In genomic region chr3:37599186-37599585, GRCh38 we compare ENCODE assay signal across 18 cellular contexts.
A peak's percentile ranks its signal among the peaks of the same experiment; 100 is the strongest.
DNase-seq lines count a peak whose midpoint lies in the region; ATAC-seq, FAIRE-seq and TF ChIP-seq lines count a peak whose summit lies in the region.
"Had no signal": no experiment of that assay in that cellular context is flagged by ENCODE, and none has a peak within 500 bp of the region (broad histone marks: within the 10 kb centered on the region; RNA-seq: fewer than 3 reads in every experiment).

No MANE protein-coding gene starts in this region.

- TF ChIP-seq CTCF in bronchial epithelial cell (IDR thresholded peaks at IDR 0.05; ENCODE audit: insufficient read depth, low read length, severe bottlenecking) (no peak), heart right ventricle (IDR thresholded peaks at IDR 0.05) (no peak)

- intact Hi-C loops in heart right ventricle (cut with DNase I), result no loop called here
- intact Hi-C loops in sciatic nerve (cut with DNase I), result no loop called here

- H3K4me1 ChIP-seq in heart right ventricle, result peaks cover 0 to 60% (median 23%) of the 10 kb centered on the region in 9 donors
- H3K4me1 ChIP-seq: BE2C had no signal

- H3K9me3 ChIP-seq in MG63, result no peaks in the 10 kb centered on the region
- H3K9me3 ChIP-seq in heart right ventricle, result no peaks in the 10 kb centered on the region
- H3K9me3 ChIP-seq: BE2C had no signal

- H3K27me3 ChIP-seq in MG63 (no peaks in the 10 kb centered on the region), bronchial epithelial cell (ENCODE audit: control insufficient read depth, insufficient read depth, low read length) (peaks cover 2% of the 10 kb centered on the region), heart right ventricle (no peaks in the 10 kb centered on the region)
- H3K27me3 ChIP-seq: BE2C had no signal

- DNase-seq in MG63, result peak; percentile 22
- DNase-seq in bronchial epithelial cell (ENCODE audit: low read depth), result peak; percentile 16
- DNase-seq in heart right ventricle, result peak; percentile 48 to 57
- DNase-seq in sciatic nerve (ENCODE audit: low spot score), result no peak
- no peak for DNase-seq in NCI-H1930 (lab: John Stamatoyannopoulos, UW)
- DNase-seq in NAMALWA (ENCODE audit: low spot score), result no peak
- no peak for DNase-seq in COLO829 (ENCODE audit: low spot score)
- DNase-seq: BE2C, EL, MM.1S, NCI-H1092, NCI-H1436 treated with DMSO at 0.1 percent for 48 hours, NCI-H2029 treated with DMSO at 0.1 percent for 48 hours, NCI-H2171 treated with DMSO at 0.1 percent for 48 hours, NCI-H526 had no signal

- no peak for FAIRE-seq in bronchial epithelial cell (lab: Jason Lieb, UNC)
- FAIRE-seq: H54, RCC 7860 had no signal

- ATAC-seq in heart right ventricle (peak; percentile 67 to 95 (median 85)), sciatic nerve (peak; percentile 32), HG02970 (IDR thresholded peaks at IDR 0.05; ENCODE audit: low FRiP score, unreplicated experiment) (no peak)

- no peak overlapping the region for H3K4me3 ChIP-seq in MG63
- no peak overlapping the region for H3K4me3 ChIP-seq in bronchial epithelial cell (ENCODE audit: low read depth, low read length)
- no peak overlapping the region for H3K4me3 ChIP-seq in heart right ventricle

- 69 to 82% methylated on average over 1 of the region's 1 CpG for WGBS in heart right ventricle, 2 donors

- H3K27ac ChIP-seq in heart right ventricle, result peak overlapping the region in 5 of 10 donors; percentile 33 to 68 (median 46)

- no peaks in the 10 kb centered on the region for H3K36me3 ChIP-seq in MG63
- no peaks in the 10 kb centered on the region for H3K36me3 ChIP-seq in bronchial epithelial cell (ENCODE audit: control insufficient read depth, insufficient read depth, low read length)
- peaks cover 0 to 18% (median 0%) of the 10 kb centered on the region in 9 donors for H3K36me3 ChIP-seq in heart right ventricle
- H3K36me3 ChIP-seq: BE2C had no signal

Comparison
In these comparisons a context has a peak if more than half of its experiments do, and no peak if none do; other contexts are left out.
1. DNase-seq: peak in MG63 (single experiment), bronchial epithelial cell (single experiment) and heart right ventricle (2 of 2); none in sciatic nerve (single experiment), NCI-H1930 (0 of 2), NAMALWA (single experiment) and COLO829 (single experiment).